ENCODE assay signal across 10 cellular contexts in genomic region chr10:97571622-97572021, GRCh38. TPM values are rescaled to one million over a fixed set of nuclear protein-coding genes. Genes with fewer than 3 reads are reported as not detected.
DNase-seq lines count a peak whose midpoint lies in the region; ATAC-seq, FAIRE-seq and TF ChIP-seq lines count a peak whose summit lies in the region.
"Had no signal": no experiment of that assay in that cellular context is flagged by ENCODE, and none has a peak within 500 bp of the region (broad histone marks: within the 10 kb centered on the region; RNA-seq: fewer than 3 reads in every experiment).

No MANE protein-coding gene starts in this region.

- peaks cover 5% of the 10 kb centered on the region for H3F3A ChIP-seq in smooth muscle cell (ENCODE audit: low read depth)

- H3K4me1 ChIP-seq in keratinocyte (ENCODE audit: control insufficient read depth, extremely low read depth, insufficient read depth, low read length) (peaks cover 63% of the 10 kb centered on the region), smooth muscle cell (ENCODE audit: low read depth) (peaks cover 7% of the 10 kb centered on the region)

- H3K79me2 ChIP-seq in keratinocyte (ENCODE audit: control insufficient read depth, insufficient read depth, low read length) (no peaks in the 10 kb centered on the region), smooth muscle cell (ENCODE audit: low read depth) (peaks cover 4% of the 10 kb centered on the region)

- H3K4me2 ChIP-seq in keratinocyte (ENCODE audit: control insufficient read depth, extremely low read depth, insufficient read depth, low read depth, low read length) (peak overlapping the region; percentile 92), smooth muscle cell (no peak overlapping the region)

- H3K4me1 Mint-ChIP-seq in T-helper 17 cell (no peaks in the 10 kb centered on the region), progenitor cell of endocrine pancreas (ENCODE audit: low read depth) (no peaks in the 10 kb centered on the region)
- H3K4me1 Mint-ChIP-seq: naive B cell had no signal

- H2AFZ ChIP-seq in keratinocyte (ENCODE audit: control insufficient read depth, low read length), result no peak overlapping the region
- H2AFZ ChIP-seq in smooth muscle cell (ENCODE audit: low read depth), result no peak overlapping the region

- DNase-seq in G401 (ENCODE audit: low spot score) (peak; percentile 66), T-helper 17 cell (no peak), keratinocyte (ENCODE audit: low read depth, low spot score) (peak; percentile 97), smooth muscle cell (lab: John Stamatoyannopoulos, UW; ENCODE audit: unreplicated experiment) (no peak), progenitor cell of endocrine pancreas (ENCODE audit: low spot score, unreplicated experiment) (no peak), left lobe of liver (ENCODE audit: low spot score) (no peak)

- H3K4me3 Mint-ChIP-seq in T-helper 17 cell, result no peak overlapping the region
- no peak overlapping the region for H3K4me3 Mint-ChIP-seq in progenitor cell of endocrine pancreas (ENCODE audit: low read depth)
- H3K4me3 Mint-ChIP-seq: naive B cell had no signal

- peak overlapping the region; percentile 39 for H3K27ac Mint-ChIP-seq in T-helper 17 cell
- H3K27ac Mint-ChIP-seq in progenitor cell of endocrine pancreas, result no peak overlapping the region
- H3K27ac Mint-ChIP-seq: naive B cell had no signal

- dilution Hi-C loops in keratinocyte (cut with MboI; ENCODE audit: extremely low pct_ligation_motif_present, low sequenced_read_pairs), result no loop called here

- no peaks in the 10 kb centered on the region for H3K9me3 ChIP-seq in T-helper 17 cell (ENCODE audit: control insufficient read depth, low read length, poor library complexity, severe bottlenecking)
- no peaks in the 10 kb centered on the region for H3K9me3 ChIP-seq in keratinocyte (ENCODE audit: control insufficient read depth, low read depth, low read length)
- no peaks in the 10 kb centered on the region for H3K9me3 ChIP-seq in smooth muscle cell (replicated peaks; ENCODE audit: low read depth)

- FAIRE-seq in keratinocyte (lab: Jason Lieb, UNC), result peak; percentile 100

- in situ Hi-C loops in G401 (cut with HindIII; ENCODE audit: low sequenced_read_pairs), result no loop called here

- H3K9ac ChIP-seq in keratinocyte (ENCODE audit: control insufficient read depth, extremely low read depth, insufficient read depth, low read length) (peak overlapping the region; percentile 80), smooth muscle cell (ENCODE audit: low read depth) (no peak overlapping the region)

- H3K4me3 ChIP-seq in keratinocyte (ENCODE audit: control insufficient read depth in 2 of 3, extremely low read depth in 1 of 3, insufficient read depth in 2 of 3, low read depth in 1 of 3, low read length in 3 of 3) (peak overlapping the region in 2 of 3 experiments; percentile 30 to 37), smooth muscle cell (no peak overlapping the region)

- H3K36me3 ChIP-seq in keratinocyte (ENCODE audit: control insufficient read depth in 2 of 2, extremely low read depth in 1 of 2, insufficient read depth in 2 of 2, low read length in 2 of 2), result peaks cover 5 to 13% of the 10 kb centered on the region in 2 experiments
- H3K36me3 ChIP-seq in smooth muscle cell (ENCODE audit: low read depth), result no peaks in the 10 kb centered on the region

- H3K27ac ChIP-seq in keratinocyte (ENCODE audit: control insufficient read depth, insufficient read depth, low read length) (peak overlapping the region; percentile 92), smooth muscle cell (ENCODE audit: low read depth) (peak overlapping the region; percentile 70)
- H3K27ac ChIP-seq: VCaP had no signal

- 68% methylated on average over 3 of the region's 3 CpGs for WGBS in smooth muscle cell (ENCODE audit: low lambda C conversion rate)

- no peaks in the 10 kb centered on the region for H3K9me3 Mint-ChIP-seq in progenitor cell of endocrine pancreas (ENCODE audit: low read depth)
- H3K9me3 Mint-ChIP-seq: naive B cell had no signal

- no peaks in the 10 kb centered on the region for H3K9me1 ChIP-seq in keratinocyte (ENCODE audit: control insufficient read depth, extremely low read depth, insufficient read depth, low read length)

- ATAC-seq in T-helper 17 cell (no peak), GM21423 (IDR thresholded peaks at IDR 0.05; ENCODE audit: unreplicated experiment) (no peak), left lobe of liver (no peak), HG03439 (IDR thresholded peaks at IDR 0.05; ENCODE audit: unreplicated experiment) (no peak)

- H3K27me3 ChIP-seq in keratinocyte (ENCODE audit: control insufficient read depth, extremely low read depth, insufficient read depth, low read length), result no peaks in the 10 kb centered on the region
- H3K27me3 ChIP-seq in smooth muscle cell (ENCODE audit: low read depth), result no peaks in the 10 kb centered on the region

- TF ChIP-seq CTCF in keratinocyte (optimal IDR thresholded peaks at IDR 0.05 in 1 of 3, IDR thresholded peaks at IDR 0.05 in 1 of 3, conservative IDR thresholded peaks at IDR 0.05 in 1 of 3; ENCODE audit: extremely low read depth in 1 of 3, insufficient read depth in 2 of 3, low read length in 3 of 3) (no peak), smooth muscle cell (IDR thresholded peaks at IDR 0.05; ENCODE audit: borderline replicate concordance, insufficient read depth, poor library complexity, severe bottlenecking) (no peak), progenitor cell of endocrine pancreas (IDR thresholded peaks at IDR 0.05; ENCODE audit: unreplicated experiment) (no peak)

- no peaks in the 10 kb centered on the region for H3K27me3 Mint-ChIP-seq in T-helper 17 cell
- no peaks in the 10 kb centered on the region for H3K27me3 Mint-ChIP-seq in progenitor cell of endocrine pancreas
- H3K27me3 Mint-ChIP-seq: naive B cell had no signal

- H3K36me3 Mint-ChIP-seq in T-helper 17 cell (ENCODE audit: low read depth) (no peaks in the 10 kb centered on the region), progenitor cell of endocrine pancreas (ENCODE audit: insufficient read depth) (no peaks in the 10 kb centered on the region)
- H3K36me3 Mint-ChIP-seq: naive B cell had no signal

- H4K20me1 ChIP-seq in keratinocyte (ENCODE audit: control insufficient read depth, extremely low read depth, insufficient read depth, low read length), result peaks cover 2% of the 10 kb centered on the region
- H4K20me1 ChIP-seq in smooth muscle cell (ENCODE audit: low read depth), result peaks cover 4% of the 10 kb centered on the region

RNA-seq across cellular contexts. Expression of gene ANKRD2, which starts 1.0 kb away (rescaled TPM):
- 0.41 and 3.4 TPM in 2 replicates for total RNA-seq in G401 (2014; rRNA removed; shearing (Covaris generic))
- not detected for total RNA-seq in T-helper 17 cell
- polyA plus RNA-seq in keratinocyte, result 0.18 to 0.67 TPM (median 0.38 TPM) in 3 replicates
- polyA plus RNA-seq in keratinocyte (2011; ENCODE audit: low read depth), result 0.84 TPM
- 0.26 and 0.36 TPM in 2 replicates for polyA plus RNA-seq in keratinocyte (2011; cell fraction: cytosol; rRNA removed)
- 0.28 and 0.36 TPM in 2 replicates for polyA plus RNA-seq in keratinocyte (2011; cell fraction: nucleus; rRNA removed)
- polyA plus RNA-seq in keratinocyte (2012; ENCODE audit: low replicate concordance), result 0.91 and 0.95 TPM in 2 replicates
- 0.16 to 0.19 TPM in 2 of 3 replicates, not detected in the other for polyA minus RNA-seq in keratinocyte
- polyA minus RNA-seq in keratinocyte (2011; cell fraction: cytosol; rRNA and poly(A)+ RNA removed), result not detected
- not detected in 2 replicates for polyA minus RNA-seq in keratinocyte (2011; cell fraction: nucleus; rRNA and poly(A)+ RNA removed)
- total RNA-seq in smooth muscle cell, result not detected in 2 replicates
- polyA plus RNA-seq in smooth muscle cell, result 0.30 TPM in 1 of 2 replicates, not detected in the other
- not detected in 2 replicates for total RNA-seq in progenitor cell of endocrine pancreas
- not detected for total RNA-seq in left lobe of liver

RNA-seq across cellular contexts. Expression of gene HOGA1, which starts 12.6 kb away (rescaled TPM):
- total RNA-seq in G401 (2014; rRNA removed; shearing (Covaris generic)), result 8.0 and 8.1 TPM in 2 replicates
- total RNA-seq in T-helper 17 cell (not detected), smooth muscle cell (not detected in 2 replicates), progenitor cell of endocrine pancreas (10.5 and 11.9 TPM in 2 replicates), left lobe of liver (66.2 TPM)
- polyA plus RNA-seq in keratinocyte (0.49 to 1.0 TPM (median 0.89 TPM) in 3 replicates), smooth muscle cell (0.10 TPM in 1 of 2 replicates, not detected in the other)
- polyA plus RNA-seq in keratinocyte (2011; ENCODE audit: low read depth), result 0.21 TPM
- 0.30 and 0.40 TPM in 2 replicates for polyA plus RNA-seq in keratinocyte (2011; cell fraction: cytosol; rRNA removed)
- 0.57 and 0.60 TPM in 2 replicates for polyA plus RNA-seq in keratinocyte (2011; cell fraction: nucleus; rRNA removed)
- 0.23 and 0.63 TPM in 2 replicates for polyA plus RNA-seq in keratinocyte (2012; ENCODE audit: low replicate concordance)
- 0.30 to 0.62 TPM (median 0.38 TPM) in 3 replicates for polyA minus RNA-seq in keratinocyte
- polyA minus RNA-seq in keratinocyte (2011; cell fraction: cytosol; rRNA and poly(A)+ RNA removed), result not detected
- 0.32 TPM in 1 of 2 replicates, not detected in the other for polyA minus RNA-seq in keratinocyte (2011; cell fraction: nucleus; rRNA and poly(A)+ RNA removed)

RNA-seq across cellular contexts. Expression of gene C10orf62, which starts 17.9 kb away (rescaled TPM):
- 0.24 TPM in 1 of 2 replicates, not detected in the other for total RNA-seq in G401 (2014; rRNA removed; shearing (Covaris generic))
- total RNA-seq in T-helper 17 cell (not detected), smooth muscle cell (not detected in 2 replicates), progenitor cell of endocrine pancreas (0.91 and 0.96 TPM in 2 replicates), left lobe of liver (3.7 TPM)
- polyA plus RNA-seq in keratinocyte (0.06 to 0.08 TPM in 2 of 3 replicates, not detected in the other), smooth muscle cell (not detected in 2 replicates)
- not detected for polyA plus RNA-seq in keratinocyte (2011; ENCODE audit: low read depth)
- not detected in 2 replicates for polyA plus RNA-seq in keratinocyte (2011; cell fraction: cytosol; rRNA removed)
- 0.09 and 0.12 TPM in 2 replicates for polyA plus RNA-seq in keratinocyte (2011; cell fraction: nucleus; rRNA removed)
- polyA plus RNA-seq in keratinocyte (2012; ENCODE audit: low replicate concordance), result not detected in 2 replicates
- not detected in 3 replicates for polyA minus RNA-seq in keratinocyte
- polyA minus RNA-seq in keratinocyte (2011; cell fraction: cytosol; rRNA and poly(A)+ RNA removed), result not detected
- not detected in 2 replicates for polyA minus RNA-seq in keratinocyte (2011; cell fraction: nucleus; rRNA and poly(A)+ RNA removed)

Comparison
In these comparisons a context has a peak if more than half of its experiments do, and no peak if none do; other contexts are left out.
1. DNase-seq: peak in G401 (single experiment) and keratinocyte (single experiment); none in T-helper 17 cell (0 of 3), smooth muscle cell (single experiment), progenitor cell of endocrine pancreas (single experiment) and left lobe of liver (single experiment).